ENCODE assay signal across 10 cellular contexts in genomic region chr10:63681965-63682704, GRCh38.
DNase-seq lines count a peak whose midpoint lies in the region; ATAC-seq, FAIRE-seq and TF ChIP-seq lines count a peak whose summit lies in the region.
"Had no signal": no experiment of that assay in that cellular context is flagged by ENCODE, and none has a peak within 500 bp of the region (broad histone marks: within the 10 kb centered on the region; RNA-seq: fewer than 3 reads in every experiment).

No MANE protein-coding gene starts in this region.

- no peaks in the 10 kb centered on the region for H3K27me3 ChIP-seq in bronchial epithelial cell (ENCODE audit: control insufficient read depth, insufficient read depth, low read length)
- H3K27me3 ChIP-seq in lower lobe of right lung (ENCODE audit: low read depth): no peaks in the 10 kb centered on the region

- H3K4me3 ChIP-seq in bronchial epithelial cell (ENCODE audit: low read depth, low read length) (no peak overlapping the region), lower lobe of right lung (no peak overlapping the region)

- H3K4me1 ChIP-seq in lower lobe of right lung: no peaks in the 10 kb centered on the region

- no peaks in the 10 kb centered on the region for H3K9me3 ChIP-seq in lower lobe of right lung

- ATAC-seq in HG02610 (IDR thresholded peaks at IDR 0.05; ENCODE audit: unreplicated experiment) (peak; percentile 73), lower lobe of right lung (peak; percentile 26 to 55)

- H3K27ac ChIP-seq in lower lobe of right lung (peak overlapping the region; percentile 31), substantia nigra (ENCODE audit: low read depth, low read length, poor library complexity, severe bottlenecking) (no peak overlapping the region)

- FAIRE-seq in bronchial epithelial cell (lab: Jason Lieb, UNC): no peak

- H3K36me3 ChIP-seq in bronchial epithelial cell (ENCODE audit: control insufficient read depth, insufficient read depth, low read length) (no peaks in the 10 kb centered on the region), lower lobe of right lung (no peaks in the 10 kb centered on the region)

- DNase-seq in A172 (ENCODE audit: low spot score) (peak; percentile 6), bronchial epithelial cell (ENCODE audit: low read depth) (peak; percentile 38), lower lobe of right lung (no peak), SHP77 (lab: John Stamatoyannopoulos, UW) (no peak), substantia nigra (lab: John Stamatoyannopoulos, UW) (no peak), GM19238 (ENCODE audit: insufficient read length, low spot score) (no peak)
- DNase-seq in stimulated activated naive CD4-positive, alpha-beta T cell (lab: John Stamatoyannopoulos, UW): no peak
- DNase-seq: CD4-positive, CD25-positive, alpha-beta regulatory T cell; islet precursor cell had no signal

- intact Hi-C loops in lower lobe of right lung (cut with DNase I): no loop called here

- TF ChIP-seq CTCF in bronchial epithelial cell (IDR thresholded peaks at IDR 0.05; ENCODE audit: insufficient read depth, low read length, severe bottlenecking) (no peak), lower lobe of right lung (IDR thresholded peaks at IDR 0.05) (no peak)

Comparison
In these comparisons a context has a peak if more than half of its experiments do, and no peak if none do; other contexts are left out.
1. DNase-seq: peak in A172 (single experiment) and bronchial epithelial cell (single experiment); none in lower lobe of right lung (single experiment), SHP77 (0 of 2), substantia nigra (0 of 49), GM19238 (single experiment) and stimulated activated naive CD4-positive, alpha-beta T cell (0 of 6).